Comparison of ENCODE assay signal across 7 cellular contexts in the genomic region with DNA sequence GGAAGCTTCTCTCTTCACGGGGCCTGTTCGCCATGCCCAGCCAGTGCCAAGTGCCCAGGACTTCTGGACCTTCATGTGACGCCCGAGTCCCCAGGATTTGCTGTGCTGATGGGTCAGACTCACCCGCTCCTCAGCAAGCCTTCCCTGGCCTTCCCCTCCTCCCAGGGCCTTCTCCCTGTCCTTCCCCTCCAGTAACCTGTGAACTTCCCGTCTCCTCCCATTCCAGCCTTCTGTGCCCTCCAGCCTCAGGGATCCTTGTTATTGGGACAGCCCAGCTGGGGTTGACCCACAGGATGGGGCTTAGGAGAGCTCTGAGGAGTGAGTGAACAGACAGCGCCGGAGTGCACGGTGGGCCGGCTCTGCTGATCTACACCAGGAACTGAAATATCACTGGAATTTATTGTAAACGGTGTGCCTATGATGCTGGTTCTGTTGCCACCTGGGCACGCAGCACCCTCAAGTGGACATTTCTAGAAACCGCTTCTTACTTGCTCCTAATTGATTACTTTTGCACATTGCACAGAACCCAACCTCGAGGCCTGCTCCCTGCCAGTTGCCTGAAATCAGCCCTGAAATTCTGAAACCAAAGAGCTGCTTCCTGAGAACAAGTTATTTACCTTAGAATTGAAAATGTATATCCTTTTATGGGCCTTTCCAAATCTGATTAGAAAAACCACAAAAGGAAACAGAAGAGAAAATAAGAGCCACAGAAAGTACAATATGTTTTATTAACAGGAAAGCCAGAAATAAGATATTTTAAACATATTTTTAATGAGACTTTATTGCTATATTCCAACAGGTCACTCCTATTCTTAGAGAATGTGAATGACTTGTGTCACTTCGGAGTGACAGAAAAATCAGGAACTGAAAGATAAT. TPM values are rescaled to one million over a fixed set of nuclear protein-coding genes. Genes with fewer than 3 reads are reported as not detected.
DNase-seq lines count a peak whose midpoint lies in the region; ATAC-seq and TF ChIP-seq lines count a peak whose summit lies in the region.

No MANE protein-coding gene starts in this region.

- H3K36me3 ChIP-seq in mucosa of stomach (ENCODE audit: control insufficient read depth, insufficient read depth, low read length), result no peaks in the 10 kb centered on the region

- TF ChIP-seq CTCF in natural killer cell (IDR thresholded peaks at IDR 0.05), result no peak

- H3K27me3 ChIP-seq in mucosa of stomach (ENCODE audit: control insufficient read depth, insufficient read depth, low read length), result no peaks in the 10 kb centered on the region

- no peak overlapping the region for H3K27ac Mint-ChIP-seq in natural killer cell

- peak overlapping the region; percentile 44 for H3K27ac ChIP-seq in cingulate gyrus (ENCODE audit: low read depth, low read length)

- H3K36me3 Mint-ChIP-seq in natural killer cell, result no peaks in the 10 kb centered on the region

- DNase-seq in EL (peak; percentile 67), M059J (ENCODE audit: low read depth) (peak; percentile 82), T-helper 2 cell (peak in 3 of 5 experiments; percentile 3 to 93 (median 24)), natural killer cell (no peak)

- peaks cover 62% of the 10 kb centered on the region for H3K4me1 ChIP-seq in mucosa of stomach (ENCODE audit: control insufficient read depth, insufficient read depth, low read length)

- H3K9me3 Mint-ChIP-seq in natural killer cell, result no peaks in the 10 kb centered on the region

- H3K9me3 ChIP-seq in mucosa of stomach (ENCODE audit: control insufficient read depth, low read length), result no peaks in the 10 kb centered on the region

- intact Hi-C loops in natural killer cell (cut with micrococcal nuclease), result no loop called here

- peak overlapping the region; percentile 4 for H3K9ac ChIP-seq in mucosa of stomach (ENCODE audit: low read length)

- H3K4me3 Mint-ChIP-seq in natural killer cell, result no peak overlapping the region

- H3K4me1 Mint-ChIP-seq in natural killer cell, result peaks cover 0 to 12% of the 10 kb centered on the region in 2 donors

- ATAC-seq in natural killer cell, result no peak
- no peak for ATAC-seq in HG02678 (IDR thresholded peaks at IDR 0.05; ENCODE audit: unreplicated experiment)

- H3K27me3 Mint-ChIP-seq in natural killer cell (ENCODE audit: low read depth in 2 of 2), result no peaks in the 10 kb centered on the region

- no peak overlapping the region for H3K4me3 ChIP-seq in mucosa of stomach (ENCODE audit: low read length)

RNA-seq across cellular contexts. Expression of a gene that starts 1.6 kb away (rescaled TPM):
- total RNA-seq in M059J (2014; rRNA removed; shearing (Covaris generic)), result not detected in 2 replicates
- total RNA-seq in natural killer cell, result not detected

RNA-seq across cellular contexts. Expression of a gene that starts 4.8 kb away (rescaled TPM):
- 1.6 and 3.1 TPM in 2 replicates for total RNA-seq in M059J (2014; rRNA removed; shearing (Covaris generic))
- total RNA-seq in natural killer cell, result not detected

RNA-seq across cellular contexts. Expression of a gene that starts 40.6 kb away (rescaled TPM):
- not detected in 2 replicates for total RNA-seq in M059J (2014; rRNA removed; shearing (Covaris generic))
- not detected for total RNA-seq in natural killer cell

RNA-seq across cellular contexts. Expression of a gene that starts 47.1 kb away (rescaled TPM):
- not detected in 2 replicates for total RNA-seq in M059J (2014; rRNA removed; shearing (Covaris generic))
- not detected for total RNA-seq in natural killer cell
